In the genomic region with DNA sequence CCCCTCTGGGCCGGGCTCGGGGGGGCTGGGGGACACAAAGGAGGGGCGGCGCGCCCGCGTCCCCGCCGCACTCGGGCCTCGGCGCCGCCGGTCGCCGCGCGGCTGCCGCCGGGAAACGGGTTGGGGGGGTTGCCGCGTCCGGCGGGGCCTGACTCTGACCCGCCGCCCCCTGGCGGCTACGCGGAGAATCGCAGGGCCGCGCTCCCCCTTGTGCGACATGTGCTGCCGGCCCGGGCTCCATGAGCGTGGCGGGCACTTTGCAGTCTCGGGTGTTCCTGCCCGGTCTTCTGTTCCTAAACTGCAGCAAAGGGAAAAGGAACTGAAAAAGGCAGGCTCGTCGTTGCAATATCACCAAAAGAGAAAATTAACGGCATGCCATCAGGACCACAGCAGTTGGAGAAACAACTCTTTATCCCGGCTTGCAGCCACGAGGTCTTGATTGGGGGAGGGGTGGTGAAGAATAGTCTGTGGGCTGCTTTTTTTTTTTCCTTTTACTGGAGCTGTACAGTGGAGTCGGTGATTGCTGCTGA, we compare ENCODE assay signal across 8 cellular contexts.
DNase-seq lines count a peak whose midpoint lies in the region; ATAC-seq and TF ChIP-seq lines count a peak whose summit lies in the region.

No MANE protein-coding gene starts in this region.

- DNase-seq in NCI-H1694 (lab: John Stamatoyannopoulos, UW): peak; percentile 70
- DNase-seq in T-helper 9 cell: peak; percentile 92
- DNase-seq in astrocyte of the cerebellum (ENCODE audit: low read depth): peak; percentile 52
- peak; percentile 86 to 89 for DNase-seq in hippocampal formation (lab: John Stamatoyannopoulos, UW)
- DNase-seq in retinal pigment epithelial cell (ENCODE audit: low read depth): peak; percentile 55
- no peak for DNase-seq in OCI-M2 (lab: John Stamatoyannopoulos, UW; ENCODE audit: unreplicated experiment)

- in situ Hi-C loops in astrocyte of the cerebellum (cut with HindIII; ENCODE audit: low sequenced_read_pairs): no loop called here

- TF ChIP-seq CTCF in astrocyte of the cerebellum (IDR thresholded peaks at IDR 0.05; ENCODE audit: low read depth, low read length, missing control alignments) (peak; percentile 89), retinal pigment epithelial cell (conservative IDR thresholded peaks at IDR 0.05; ENCODE audit: low read depth, low read length) (peak; percentile 82)

- H3K4me3 ChIP-seq in astrocyte of the cerebellum (ENCODE audit: low read depth, low read length) (peak overlapping the region; percentile 60), retinal pigment epithelial cell (ENCODE audit: low read length) (peak overlapping the region; percentile 62)

- ATAC-seq in GM18498 (IDR thresholded peaks at IDR 0.05; ENCODE audit: unreplicated experiment): peak; percentile 56
- ATAC-seq in HG02938 (IDR thresholded peaks at IDR 0.05; ENCODE audit: unreplicated experiment): peak; percentile 43
